Comparison of ENCODE assay signal across 9 cellular contexts in the genomic region with DNA sequence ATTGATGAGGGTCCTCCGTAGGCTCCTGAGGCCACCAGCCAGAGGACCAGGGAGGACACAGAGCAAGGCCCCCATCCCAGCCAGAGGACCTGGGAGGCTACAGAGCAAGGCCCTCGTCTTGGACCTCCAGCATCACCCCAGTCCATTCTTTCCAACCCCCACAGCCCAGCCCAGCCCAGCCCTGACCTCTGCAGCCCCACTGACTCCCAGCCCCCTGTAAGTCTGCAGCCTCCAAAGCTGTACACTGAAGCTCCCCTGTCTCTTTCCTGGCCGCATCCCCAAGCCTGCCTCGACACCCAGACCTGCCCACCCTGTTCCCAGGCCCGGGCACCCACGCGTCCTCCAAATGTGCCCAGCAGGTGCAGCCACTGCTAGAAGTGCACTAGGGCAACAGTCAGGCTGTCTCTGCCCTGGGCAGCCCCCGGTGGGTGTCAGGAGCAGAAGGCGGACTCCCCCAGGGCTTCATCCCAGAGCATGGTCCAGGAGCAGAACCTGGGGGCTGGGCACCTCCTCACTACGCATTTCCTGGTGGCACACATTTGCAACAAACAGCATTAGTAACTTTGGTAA. TPM values are rescaled to one million over a fixed set of nuclear protein-coding genes. Genes with fewer than 3 reads are reported as not detected.
DNase-seq lines count a peak whose midpoint lies in the region; ATAC-seq, FAIRE-seq and TF ChIP-seq lines count a peak whose summit lies in the region.
"Had no signal": no experiment of that assay in that cellular context is flagged by ENCODE, and none has a peak within 500 bp of the region (broad histone marks: within the 10 kb centered on the region; RNA-seq: fewer than 3 reads in every experiment).

No MANE protein-coding gene starts in this region.

- peak overlapping the region in 1 of 6 donors; percentile 64 for H3K27ac Mint-ChIP-seq in naive B cell

- POLR2A ChIA-PET in A549 (lab: Yijun Ruan, JAX), result no interaction called here

- ATAC-seq in A549, result no peak
- ATAC-seq in naive B cell (ENCODE audit: low read depth in 2 of 2), result no peak
- ATAC-seq in HG03457 (IDR thresholded peaks at IDR 0.05; ENCODE audit: unreplicated experiment), result no peak
- ATAC-seq in GM21423 (IDR thresholded peaks at IDR 0.05; ENCODE audit: unreplicated experiment), result no peak
- ATAC-seq in HG03378 (IDR thresholded peaks at IDR 0.05; ENCODE audit: unreplicated experiment), result no peak

- TF ChIP-seq EP300 in A549 (IDR thresholded peaks at IDR 0.05), result no peak

- no peaks in the 10 kb centered on the region for H3K27me3 ChIP-seq in KMS-11 (ENCODE audit: insufficient read depth, low read depth)

- H3K4me3 Mint-ChIP-seq in naive B cell, result peak overlapping the region in 7 of 8 donors; percentile 49 to 86 (median 76)

- no peaks in the 10 kb centered on the region; the same call in 1 of the 2 replicates for H3K79me2 ChIP-seq in KMS-11 (ENCODE audit: insufficient read depth, low read depth)

- 67% methylated on average over 8 of the region's 10 CpGs for WGBS in A549 (ENCODE audit: missing lambda C conversion rate)

- H2AFZ ChIP-seq in KMS-11 (ENCODE audit: low read depth), result no peak overlapping the region

- TF ChIP-seq CTCF in A549 (IDR thresholded peaks at IDR 0.05) (no peak), KMS-11 (conservative IDR thresholded peaks at IDR 0.05; ENCODE audit: low read depth, low read length) (no peak), choroid plexus epithelial cell (conservative IDR thresholded peaks at IDR 0.05; ENCODE audit: low read depth, low read length) (no peak)

- H3K9me3 ChIP-seq in A549, result no peaks in the 10 kb centered on the region

- peaks cover 0 to 2% (median 0%) of the 10 kb centered on the region in 3 donors for H3K27me3 Mint-ChIP-seq in naive B cell

- no peaks in the 10 kb centered on the region for H4K20me1 ChIP-seq in KMS-11 (ENCODE audit: insufficient read depth)

- peaks cover 6 to 19% (median 14%) of the 10 kb centered on the region in 3 donors for H3K4me1 Mint-ChIP-seq in naive B cell

- CTCF ChIA-PET in A549 (lab: Yijun Ruan, JAX), result interaction anchor here (1.1 to 7.2 kb wide), 10 partner anchors 11 to 159 kb away, joined by 3 to 73 read pairs (median 6); a partner anchor contains a TSS

- FAIRE-seq in A549 (lab: Jason Lieb, UNC), result no peak

- H3K27ac ChIP-seq in A549 (peak overlapping the region; percentile 99 to 100), KMS-11 (no peak overlapping the region)

- DNase-seq in A549 (ENCODE audit: low read depth in 1 of 2, low spot score in 1 of 2) (no peak), choroid plexus epithelial cell (ENCODE audit: low read depth) (no peak), naive B cell (no peak), cortex of kidney (lab: John Stamatoyannopoulos, UW) (no peak)
- DNase-seq: activated effector memory CD4-positive, alpha-beta T cell treated with anti-CD3 and anti-CD28 coated beads, Interleukin-2, amount 50 U/mL, for 16 hours had no signal

- H3K36me3 Mint-ChIP-seq in naive B cell, result no peaks in the 10 kb centered on the region

- H3K4me2 ChIP-seq in A549, result peak overlapping the region; percentile 97
- H3K4me2 ChIP-seq in KMS-11, result peak overlapping the region; percentile 67; the same call in 1 of the 2 replicates

- H3K4me3 ChIP-seq in A549, result peak overlapping the region; percentile 87
- H3K4me3 ChIP-seq in KMS-11 (IDR thresholded peaks at IDR 0.05; ENCODE audit: insufficient read depth, low read depth, low read length), result no peak overlapping the region
- peak overlapping the region; percentile 70 for H3K4me3 ChIP-seq in choroid plexus epithelial cell (ENCODE audit: low read depth, low read length)

- H3K9ac ChIP-seq in KMS-11, result no peak overlapping the region

- no peaks in the 10 kb centered on the region for H3K9me3 Mint-ChIP-seq in naive B cell

- TF ChIP-seq RAD21 in A549 (conservative IDR thresholded peaks at IDR 0.05 in 1 of 2, IDR thresholded peaks at IDR 0.05 in 1 of 2), result no peak

- no peaks in the 10 kb centered on the region for H3K36me3 ChIP-seq in KMS-11 (ENCODE audit: insufficient read depth)

- no peak for TF ChIP-seq POLR2A in A549 (IDR thresholded peaks at IDR 0.05; ENCODE audit: low read length)

- peaks cover 50% of the 10 kb centered on the region for H3K4me1 ChIP-seq in A549
- H3K4me1 ChIP-seq in KMS-11 (ENCODE audit: low read depth, poor library complexity, severe bottlenecking), result peaks cover 17% of the 10 kb centered on the region

TF ChIP-seq in A549, 52 proteins besides CTCF, POLR2A, EP300 and RAD21:
- no peak for TF ChIP-seq HOXB13 (CRISPR knock-in tag; IDR thresholded peaks at IDR 0.05; ENCODE audit: low read depth)
- TF ChIP-seq CBX2 (IDR thresholded peaks at IDR 0.05; ENCODE audit: borderline replicate concordance, low read depth), result no peak
- TF ChIP-seq, protein P1, sequence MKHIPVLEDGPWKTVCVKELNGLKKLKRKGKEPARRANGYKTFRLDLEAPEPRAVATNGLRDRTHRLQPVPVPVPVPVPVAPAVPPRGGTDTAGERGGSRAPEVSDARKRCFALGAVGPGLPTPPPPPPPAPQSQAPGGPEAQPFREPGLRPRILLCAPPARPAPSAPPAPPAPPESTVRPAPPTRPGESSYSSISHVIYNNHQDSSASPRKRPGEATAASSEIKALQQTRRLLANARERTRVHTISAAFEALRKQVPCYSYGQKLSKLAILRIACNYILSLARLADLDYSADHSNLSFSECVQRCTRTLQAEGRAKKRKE (CRISPR knock-in tag; IDR thresholded peaks at IDR 0.05; ENCODE audit: low read depth), result no peak
- no peak for TF ChIP-seq KDM1A (IDR thresholded peaks at IDR 0.05; ENCODE audit: low read depth)
- no peak for TF ChIP-seq PHF8 (IDR thresholded peaks at IDR 0.05; ENCODE audit: borderline replicate concordance, low read depth)
- TF ChIP-seq ESRRA (IDR thresholded peaks at IDR 0.05; ENCODE audit: borderline replicate concordance, low read length), result no peak
- TF ChIP-seq FOSB (CRISPR knock-in tag; IDR thresholded peaks at IDR 0.05), result no peak
TF ChIP-seq in A549: peak in this region for 0.

RNA-seq across cellular contexts. Expression of a gene that starts 2.1 kb away (rescaled TPM):
- polyA plus RNA-seq in A549 (2011; rRNA removed), result 11.3 and 12.1 TPM in 2 replicates
- polyA plus RNA-seq in A549 (2012; cell fraction: cytosol; rRNA removed), result 32.0 and 46.1 TPM in 2 replicates
- polyA plus RNA-seq in A549 (2012; cell fraction: nucleus; rRNA removed), result 127 and 192 TPM in 2 replicates
- 42.7 to 48.3 TPM (median 43.9 TPM) in 3 replicates for polyA plus RNA-seq in A549 (2017; fragmentation: RNase III; extraction: RNeasy Plus Mini Kit Qiagen cat#74134 plus additional on column Dnase treatment)
- 7.5 and 13.2 TPM in 2 replicates for polyA minus RNA-seq in A549 (2011; rRNA and poly(A)+ RNA removed)
- polyA plus RNA-seq in naive B cell (ENCODE audit: low read depth in 6 of 6), result 1 to 10 TPM in 1 of 6 donors, under 1 TPM in 4, not detected in 1; 0.40 to 1.0 (median 0.68) TPM

RNA-seq across cellular contexts. Expression of a gene that starts 11.2 kb away (rescaled TPM):
- polyA plus RNA-seq in A549 (2011; rRNA removed) (0.07 and 0.12 TPM in 2 replicates), A549 (2017; fragmentation: RNase III; extraction: RNeasy Plus Mini Kit Qiagen cat#74134 plus additional on column Dnase treatment) (0.09 to 0.22 TPM (median 0.13 TPM) in 3 replicates), naive B cell (ENCODE audit: low read depth in 6 of 6) (not detected)
- polyA plus RNA-seq in A549 (2012; cell fraction: cytosol; rRNA removed), result 0.15 and 0.21 TPM in 2 replicates
- 0.50 and 0.70 TPM in 2 replicates for polyA plus RNA-seq in A549 (2012; cell fraction: nucleus; rRNA removed)
- 0.19 TPM in 1 of 2 replicates, not detected in the other for polyA minus RNA-seq in A549 (2011; rRNA and poly(A)+ RNA removed)

RNA-seq across cellular contexts. Expression of a gene that starts 16.0 kb away (rescaled TPM):
- polyA plus RNA-seq in A549 (2011; rRNA removed), result 0.05 and 0.07 TPM in 2 replicates
- polyA plus RNA-seq in A549 (2012; cell fraction: cytosol; rRNA removed), result 0.07 and 0.18 TPM in 2 replicates
- 1.5 and 1.8 TPM in 2 replicates for polyA plus RNA-seq in A549 (2012; cell fraction: nucleus; rRNA removed)
- polyA plus RNA-seq in A549 (2017; fragmentation: RNase III; extraction: RNeasy Plus Mini Kit Qiagen cat#74134 plus additional on column Dnase treatment), result 0.14 to 0.24 TPM (median 0.15 TPM) in 3 replicates
- 0.05 TPM in 1 of 2 replicates, not detected in the other for polyA minus RNA-seq in A549 (2011; rRNA and poly(A)+ RNA removed)
- under 1 TPM in 3 of 6 donors, not detected in 3; 0.28 to 0.44 (median 0.31) TPM for polyA plus RNA-seq in naive B cell (ENCODE audit: low read depth in 6 of 6)

RNA-seq across cellular contexts. Expression of a gene that starts 22.5 kb away (rescaled TPM):
- polyA plus RNA-seq in A549 (2011; rRNA removed), result 3.9 and 4.3 TPM in 2 replicates
- 9.1 and 14.9 TPM in 2 replicates for polyA plus RNA-seq in A549 (2012; cell fraction: cytosol; rRNA removed)
- polyA plus RNA-seq in A549 (2012; cell fraction: nucleus; rRNA removed), result 10.2 and 16.9 TPM in 2 replicates
- polyA plus RNA-seq in A549 (2017; fragmentation: RNase III; extraction: RNeasy Plus Mini Kit Qiagen cat#74134 plus additional on column Dnase treatment), result 10.2 to 11.9 TPM (median 10.7 TPM) in 3 replicates
- 3.6 and 3.8 TPM in 2 replicates for polyA minus RNA-seq in A549 (2011; rRNA and poly(A)+ RNA removed)
- 10 to 100 TPM in 3 of 6 donors, 1 to 10 TPM in 3; 7.9 to 16.9 (median 10.7) TPM for polyA plus RNA-seq in naive B cell (ENCODE audit: low read depth in 6 of 6)

RNA-seq across cellular contexts. Expression of a gene that starts 22.7 kb away (rescaled TPM):
- 41.9 and 44.3 TPM in 2 replicates for polyA plus RNA-seq in A549 (2011; rRNA removed)
- 88.3 and 102 TPM in 2 replicates for polyA plus RNA-seq in A549 (2012; cell fraction: cytosol; rRNA removed)
- 344 and 409 TPM in 2 replicates for polyA plus RNA-seq in A549 (2012; cell fraction: nucleus; rRNA removed)
- polyA plus RNA-seq in A549 (2017; fragmentation: RNase III; extraction: RNeasy Plus Mini Kit Qiagen cat#74134 plus additional on column Dnase treatment), result 62.9 to 71.2 TPM (median 62.9 TPM) in 3 replicates
- polyA minus RNA-seq in A549 (2011; rRNA and poly(A)+ RNA removed), result 116 and 130 TPM in 2 replicates
- polyA plus RNA-seq in naive B cell (ENCODE audit: low read depth in 6 of 6), result 10 to 100 TPM; 45.9 to 61.5 (median 54.3) TPM

Comparison
In these comparisons a context has a peak if more than half of its experiments do, and no peak if none do; other contexts are left out.
1. RNA of a gene that starts 2.1 kb away (polyA plus RNA-seq): 11.3 to 192 TPM in A549; 0.40 to 1.0 TPM in naive B cell; every median in the first group is over 4 times any median in the second.